ENCODE assay signal across 21 cellular contexts in the genomic region with DNA sequence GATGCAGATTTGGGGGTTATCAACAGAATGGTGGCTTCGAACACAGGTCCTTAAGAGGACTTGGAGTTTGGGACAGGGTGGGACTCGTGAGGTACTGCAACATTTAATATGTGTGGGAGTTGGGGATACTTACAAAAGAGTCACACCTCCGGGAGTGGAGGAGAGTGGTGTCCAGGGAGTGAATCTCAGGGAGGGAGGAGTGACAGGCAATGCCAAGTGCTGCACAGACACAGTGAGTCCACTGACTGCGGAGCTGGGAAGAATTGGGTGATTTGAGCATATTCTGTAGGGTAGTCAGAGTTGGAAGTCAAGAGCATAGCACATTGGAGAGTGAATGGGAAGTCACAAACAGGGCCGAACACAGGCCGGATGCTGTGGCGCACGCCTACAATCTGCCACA. TPM values are rescaled to one million over a fixed set of nuclear protein-coding genes. Genes with fewer than 3 reads are reported as not detected.
DNase-seq lines count a peak whose midpoint lies in the region; ATAC-seq and TF ChIP-seq lines count a peak whose summit lies in the region.
"Had no signal": no experiment of that assay in that cellular context is flagged by ENCODE, and none has a peak within 500 bp of the region (broad histone marks: within the 10 kb centered on the region; RNA-seq: fewer than 3 reads in every experiment).

No MANE protein-coding gene starts in this region.

- H3K27me3 Mint-ChIP-seq in MCF 10A (ENCODE audit: insufficient read depth, unreplicated experiment): no peaks in the 10 kb centered on the region
- no peaks in the 10 kb centered on the region for H3K27me3 Mint-ChIP-seq in naive thymus-derived CD8-positive, alpha-beta T cell
- H3K27me3 Mint-ChIP-seq: naive B cell had no signal

- BruUV-seq in MCF 10A (replicated peaks; lab: Mats Ljungman, UMichigan): no TSS peak

- H3K36me3 Mint-ChIP-seq in MCF 10A (ENCODE audit: insufficient read depth, unreplicated experiment): peaks cover 41% of the 10 kb centered on the region
- peaks cover 0 to 59% (median 9%) of the 10 kb centered on the region in 3 donors for H3K36me3 Mint-ChIP-seq in naive thymus-derived CD8-positive, alpha-beta T cell

- H3K27ac Mint-ChIP-seq in MCF 10A (ENCODE audit: low read depth, unreplicated experiment): peak overlapping the region; percentile 29
- peak overlapping the region in 5 of 10 donors; percentile 12 to 52 (median 17) for H3K27ac Mint-ChIP-seq in naive thymus-derived CD8-positive, alpha-beta T cell

- H3K4me3 Mint-ChIP-seq in MCF 10A (ENCODE audit: unreplicated experiment): no peak overlapping the region
- peak overlapping the region in 7 of 10 donors; percentile 0 to 54 (median 15) for H3K4me3 Mint-ChIP-seq in naive thymus-derived CD8-positive, alpha-beta T cell

- H3K27me3 ChIP-seq in breast epithelium (no peaks in the 10 kb centered on the region), heart left ventricle (no peaks in the 10 kb centered on the region)
- H3K27me3 ChIP-seq: BLaER1 treated with 17β-estradiol and CSF1 and Interleukin-3, amounts not matched to agents 10 nM and 100 nM; ovary; upper lobe of left lung had no signal

- no peak for TF ChIP-seq CTCF in MCF 10A (IDR thresholded peaks at IDR 0.05; ENCODE audit: unreplicated experiment)
- TF ChIP-seq CTCF in breast epithelium (IDR thresholded peaks at IDR 0.05): no peak
- TF ChIP-seq CTCF in RWPE1 (conservative IDR thresholded peaks at IDR 0.05; ENCODE audit: low read depth): no peak
- TF ChIP-seq CTCF in heart left ventricle (IDR thresholded peaks at IDR 0.05): no peak

- no peak for ATAC-seq in naive thymus-derived CD8-positive, alpha-beta T cell
- no peak for ATAC-seq in heart left ventricle
- ATAC-seq: activated CD4-positive, CD25-positive, alpha-beta regulatory T cell treated with anti-CD3 and anti-CD28 coated beads, Interleukin-2, amount 50 U/mL, for 24 hours had no signal

- CTCF ChIA-PET in MCF 10A (lab: Yijun Ruan, JAX) (interaction anchor here (0.6 kb wide), 1 partner anchor 32 kb away, joined by 4 read pairs; no protein-coding TSS in a partner anchor), RWPE1 (lab: Yijun Ruan, JAX) (no interaction called here)

- H3K4me1 ChIP-seq in breast epithelium (peaks cover 0 to 19% of the 10 kb centered on the region in 2 donors), heart left ventricle (peaks cover 10 to 49% (median 31%) of the 10 kb centered on the region in 12 donors)

- H3K4me3 ChIP-seq in breast epithelium: no peak overlapping the region
- H3K4me3 ChIP-seq in heart left ventricle: no peak overlapping the region
- H3K4me3 ChIP-seq: BLaER1 treated with 17β-estradiol and CSF1 and Interleukin-3, amounts not matched to agents 10 nM and 100 nM; left ventricle myocardium inferior; ovary; smooth muscle cell; upper lobe of left lung had no signal

- no peaks in the 10 kb centered on the region for H3K9me3 Mint-ChIP-seq in MCF 10A (ENCODE audit: unreplicated experiment)
- no peaks in the 10 kb centered on the region for H3K9me3 Mint-ChIP-seq in naive thymus-derived CD8-positive, alpha-beta T cell
- H3K9me3 Mint-ChIP-seq: naive B cell had no signal

- H3K27ac ChIP-seq in breast epithelium: no peak overlapping the region
- H3K27ac ChIP-seq in RWPE1: 0 out of 2 replicates have a peak overlapping the region, but pooled peaks have one; percentile 2
- H3K27ac ChIP-seq in heart left ventricle: no peak overlapping the region
- H3K27ac ChIP-seq: BLaER1 treated with 17β-estradiol and CSF1 and Interleukin-3, amounts not matched to agents 10 nM and 100 nM; left ventricle myocardium inferior; ovary; upper lobe of left lung had no signal

- WGBS in heart left ventricle, 4 donors: 86 to 90% (median 88%) methylated on average over 8 of the region's 8 CpGs

- DNase-seq in MCF 10A (ENCODE audit: unreplicated experiment) (no peak), breast epithelium (ENCODE audit: low spot score in 2 of 2) (no peak), RWPE1 (ENCODE audit: low spot score) (no peak), superior temporal gyrus (ENCODE audit: extremely low spot score) (no peak), amniotic stem cell (lab: John Stamatoyannopoulos, UW) (no peak), heart left ventricle (no peak)
- DNase-seq in naive thymus-derived CD8-positive, alpha-beta T cell: no peak
- DNase-seq: KG1; left ventricle myocardium inferior; naive B cell; NCI-H1436; NCI-H2081 treated with DMSO at 0.1 percent for 48 hours; ovary; retina; RPMI8226; stimulated activated CD4-positive, alpha-beta T cell treated with anti-CD3 and anti-CD28 coated beads, Interleukin-2, amount 100 ng/mL, for 24 hours; T-helper 1 cell had no signal

- intact Hi-C loops in MCF 10A (cut with micrococcal nuclease): no loop called here
- intact Hi-C loops in breast epithelium (cut with DNase I; ENCODE audit: low total_unique reads): no loop called here
- intact Hi-C loops in heart left ventricle (cut with DNase I): loop anchor here in 3 of 10 donors (5.0 to 10.0 kb wide), 3 partner anchors 61 to 196 kb away; partner anchors contain the start of genes DNAJB6 (in 1 of the 3) and NOM1 (in 1 of the 3)

- H3K9me3 ChIP-seq in breast epithelium (no peaks in the 10 kb centered on the region), heart left ventricle (peaks cover 0 to 8% (median 0%) of the 10 kb centered on the region in 12 donors)
- H3K9me3 ChIP-seq: left ventricle myocardium inferior, ovary, upper lobe of left lung had no signal

- TF ChIP-seq POLR2A in breast epithelium (IDR thresholded peaks at IDR 0.05): no peak
- TF ChIP-seq POLR2A in heart left ventricle (IDR thresholded peaks at IDR 0.05): no peak

- peaks cover 42% of the 10 kb centered on the region for H3K4me1 Mint-ChIP-seq in MCF 10A (ENCODE audit: insufficient read depth, unreplicated experiment)
- peaks cover 41 to 88% (median 83%) of the 10 kb centered on the region in 4 donors for H3K4me1 Mint-ChIP-seq in naive thymus-derived CD8-positive, alpha-beta T cell

- POLR2A ChIA-PET in MCF 10A (lab: Yijun Ruan, JAX) (interaction anchor here (0.9 kb wide), 1 partner anchor 252 kb away, joined by 3 read pairs; no protein-coding TSS in a partner anchor), RWPE1 (lab: Yijun Ruan, JAX; ENCODE audit: low non-redundant PET) (no interaction called here)
- POLR2A ChIA-PET in naive thymus-derived CD8-positive, alpha-beta T cell (lab: Charles Lee): no interaction called here

- no peaks in the 10 kb centered on the region for H3K36me3 ChIP-seq in breast epithelium
- H3K36me3 ChIP-seq in heart left ventricle: peaks cover 0 to 26% (median 12%) of the 10 kb centered on the region in 9 donors
- H3K36me3 ChIP-seq: ovary had no signal

RNA-seq across cellular contexts. Expression of gene UBE3C, which starts 5.1 kb away (rescaled TPM):
- 61.9 and 72.8 TPM in 2 replicates for total RNA-seq in MCF 10A (2022)
- total RNA-seq in breast epithelium: 10 to 100 TPM; 63.0 to 96.4 (median 87.4) TPM
- total RNA-seq in naive thymus-derived CD8-positive, alpha-beta T cell: 10 to 100 TPM; 55.8 to 59.4 TPM
- 10 to 100 TPM; 17.5 to 29.0 (median 27.3) TPM for polyA plus RNA-seq in naive thymus-derived CD8-positive, alpha-beta T cell
- total RNA-seq in heart left ventricle: 10 to 100 TPM; 41.4 to 57.5 (median 48.3) TPM
- 10 to 100 TPM; 11.0 to 47.2 TPM for polyA plus RNA-seq in heart left ventricle
